Comparison of ENCODE assay signal across 8 cellular contexts in the genomic region with DNA sequence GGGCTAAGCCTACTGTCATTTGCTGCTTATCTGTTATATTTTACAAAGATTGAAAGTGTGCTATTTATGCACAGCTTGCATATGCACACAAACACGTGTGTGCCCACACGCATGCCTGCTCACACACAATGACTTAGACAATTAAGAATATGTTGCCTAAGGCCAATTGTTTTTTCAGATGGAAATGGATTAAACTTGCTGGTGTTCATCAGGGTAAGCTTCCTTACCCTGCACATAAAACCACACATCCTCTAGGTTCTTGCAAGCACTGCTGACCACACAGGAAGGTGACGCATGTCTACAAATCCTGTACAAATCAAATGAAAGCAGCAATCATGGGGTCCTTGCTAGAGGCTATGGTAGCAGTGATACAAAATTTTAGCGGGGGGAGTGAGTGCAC. TPM values are rescaled to one million over a fixed set of nuclear protein-coding genes. Genes with fewer than 3 reads are reported as not detected.
A peak's percentile ranks its signal among the peaks of the same experiment; 100 is the strongest.
DNase-seq lines count a peak whose midpoint lies in the region; ATAC-seq and TF ChIP-seq lines count a peak whose summit lies in the region.

No MANE protein-coding gene starts in this region.

- no peaks in the 10 kb centered on the region for H3K9me2 ChIP-seq in PC-9 (ENCODE audit: insufficient read depth)

- WGBS in prostate gland, result 81% methylated on average over 4 of the region's 4 CpGs

- POLR2A ChIA-PET in RWPE1 (lab: Yijun Ruan, JAX; ENCODE audit: low non-redundant PET) (no interaction called here), A673 (lab: Charles Lee; ENCODE audit: low non-redundant PET) (no interaction called here), PC-9 (lab: Charles Lee; ENCODE audit: unreplicated experiment) (no interaction called here)

- H3K9me3 Mint-ChIP-seq in activated naive CD4-positive, alpha-beta T cell treated with anti-CD3 and anti-CD28 coated beads, Interleukin-2, amount 50 U/mL, for 72 hours, result no peaks in the 10 kb centered on the region

- H3K27me3 ChIP-seq in prostate gland (replicated peaks; ENCODE audit: insufficient read depth), result no peaks in the 10 kb centered on the region
- H3K27me3 ChIP-seq in A673 (replicated peaks; ENCODE audit: insufficient read depth, low read depth, low read length, poor library complexity), result peaks cover 48% of the 10 kb centered on the region
- H3K27me3 ChIP-seq in PC-9 (ENCODE audit: insufficient read depth, low read depth), result no peaks in the 10 kb centered on the region

- H3K9me3 ChIP-seq in prostate gland (no peaks in the 10 kb centered on the region), A673 (ENCODE audit: low read depth, low read length, poor library complexity, severe bottlenecking) (no peaks in the 10 kb centered on the region), PC-9 (ENCODE audit: insufficient read depth, low read depth) (no peaks in the 10 kb centered on the region)

- H3K36me3 Mint-ChIP-seq in activated naive CD4-positive, alpha-beta T cell treated with anti-CD3 and anti-CD28 coated beads, Interleukin-2, amount 50 U/mL, for 72 hours, result peaks cover 34 to 61% of the 10 kb centered on the region in 2 donors

- H4K20me1 ChIP-seq in PC-9 (ENCODE audit: insufficient read depth), result no peaks in the 10 kb centered on the region

- H3K4me3 ChIP-seq in skeletal muscle cell (ENCODE audit: low read depth, low read length) (no peak overlapping the region), prostate gland (no peak overlapping the region), A673 (ENCODE audit: low read depth, low read length, poor library complexity, severe bottlenecking) (no peak overlapping the region), PC-9 (no peak overlapping the region)

- CTCF ChIA-PET in RWPE1 (lab: Yijun Ruan, JAX), result interaction anchor here (0.6 kb wide), 1 partner anchor 563 kb away, joined by 5 read pairs; no protein-coding TSS in a partner anchor
- CTCF ChIA-PET in A673 (lab: Charles Lee), result no interaction called here
- CTCF ChIA-PET in PC-9 (lab: Charles Lee), result no interaction called here

- no peak for TF ChIP-seq POLR2A in prostate gland (IDR thresholded peaks at IDR 0.05)

- H3K27ac ChIP-seq in RWPE1 (no peak overlapping the region), prostate gland (no peak overlapping the region), A673 (ENCODE audit: low read depth, low read length, poor library complexity, severe bottlenecking) (no peak overlapping the region), PC-9 (no peak overlapping the region)

- ATAC-seq in activated naive CD4-positive, alpha-beta T cell treated with anti-CD3 and anti-CD28 coated beads, Interleukin-2, amount 50 U/mL, for 72 hours, result peak; percentile 73 to 76

- no TSS peak for BruUV-seq in A673 (replicated peaks; lab: Mats Ljungman, UMichigan)
- no TSS peak for BruUV-seq in PC-9 (replicated peaks; lab: Mats Ljungman, UMichigan)

- TF ChIP-seq CTCF in RWPE1 (conservative IDR thresholded peaks at IDR 0.05; ENCODE audit: low read depth), result no peak
- no peak for TF ChIP-seq CTCF in prostate gland (IDR thresholded peaks at IDR 0.05)
- no peak for TF ChIP-seq CTCF in A673 (conservative IDR thresholded peaks at IDR 0.05; ENCODE audit: low read depth, low read length)
- TF ChIP-seq CTCF in PC-9 (conservative IDR thresholded peaks at IDR 0.05), result no peak

- H3K79me2 ChIP-seq in PC-9 (ENCODE audit: low read depth), result no peaks in the 10 kb centered on the region

- H3K36me3 ChIP-seq in prostate gland, result no peaks in the 10 kb centered on the region
- no peaks in the 10 kb centered on the region for H3K36me3 ChIP-seq in A673 (ENCODE audit: insufficient read depth, low read length, poor library complexity, severe bottlenecking)
- H3K36me3 ChIP-seq in PC-9 (ENCODE audit: low read depth), result no peaks in the 10 kb centered on the region

- no peaks in the 10 kb centered on the region for H3F3A ChIP-seq in PC-9 (ENCODE audit: insufficient read depth, low read depth)

- peak; percentile 55 for DNase-seq in GF-D8 (lab: John Stamatoyannopoulos, UW)
- peak; percentile 11 for DNase-seq in RWPE1 (ENCODE audit: low spot score)
- DNase-seq in activated naive CD4-positive, alpha-beta T cell treated with anti-CD3 and anti-CD28 coated beads, Interleukin-2, amount 50 U/mL, for 72 hours (ENCODE audit: low spot score in 2 of 2), result peak in 1 of 2 donors; percentile 39
- DNase-seq in skeletal muscle cell (ENCODE audit: low read depth), result peak; percentile 70
- DNase-seq in prostate gland (ENCODE audit: low spot score), result no peak
- DNase-seq in A673 (ENCODE audit: low spot score), result no peak
- DNase-seq in HuH-7 (ENCODE audit: low spot score), result no peak
- DNase-seq in PC-9, result no peak

- H3K4me1 ChIP-seq in prostate gland (replicated peaks), result no peaks in the 10 kb centered on the region
- H3K4me1 ChIP-seq in A673 (ENCODE audit: insufficient read depth, low read length, poor library complexity, severe bottlenecking), result no peaks in the 10 kb centered on the region
- no peaks in the 10 kb centered on the region for H3K4me1 ChIP-seq in PC-9 (replicated peaks; ENCODE audit: insufficient read depth)

- no peak overlapping the region for H2AFZ ChIP-seq in PC-9

- peak overlapping the region; percentile 84 to 92 for H3K27ac Mint-ChIP-seq in activated naive CD4-positive, alpha-beta T cell treated with anti-CD3 and anti-CD28 coated beads, Interleukin-2, amount 50 U/mL, for 72 hours

- H3K4me2 ChIP-seq in PC-9, result no peak overlapping the region

- intact Hi-C loops in prostate gland (cut with DNase I) (no loop called here), A673 (cut with micrococcal nuclease; ENCODE audit: unreplicated experiment) (no loop called here), PC-9 (cut with micrococcal nuclease; ENCODE audit: unreplicated experiment) (no loop called here)

RNA-seq across cellular contexts. Expression of a gene that starts 58.4 kb away (rescaled TPM):
- total RNA-seq in activated naive CD4-positive, alpha-beta T cell treated with anti-CD3 and anti-CD28 coated beads, Interleukin-2, amount 50 U/mL, for 72 hours, result not detected
- not detected for total RNA-seq in prostate gland
- not detected in 2 replicates for total RNA-seq in A673 (2021)
- not detected in 2 replicates for total RNA-seq in PC-9 (2021)

Comparison
In these comparisons a context has a peak if more than half of its experiments do, and no peak if none do; other contexts are left out.
1. DNase-seq: peak in GF-D8 (single experiment), RWPE1 (single experiment) and skeletal muscle cell (single experiment); none in prostate gland (single experiment), A673 (single experiment), HuH-7 (single experiment) and PC-9 (0 of 2).